In the genomic region with DNA sequence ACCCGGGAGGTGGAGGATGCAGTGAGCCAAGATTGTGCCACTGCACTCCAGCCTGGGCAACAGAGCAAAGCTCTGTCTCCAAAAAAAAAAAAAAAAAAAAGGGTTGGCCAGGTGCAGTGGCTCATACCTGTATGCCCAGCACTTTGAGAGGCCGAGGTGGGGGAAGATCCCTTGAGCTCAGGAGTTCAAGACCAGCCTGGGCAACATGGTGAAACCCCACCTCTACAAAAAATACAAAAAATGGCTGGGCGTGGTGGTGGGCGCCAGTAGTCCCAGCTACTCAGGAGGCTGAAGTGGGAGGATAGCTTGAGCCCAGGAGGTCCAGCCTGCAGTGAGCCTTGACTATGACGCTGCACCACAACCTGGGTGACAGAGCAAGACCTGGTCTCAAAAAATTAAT, we compare ENCODE assay signal across 12 cellular contexts. TPM values are rescaled to one million over a fixed set of nuclear protein-coding genes. Genes with fewer than 3 reads are reported as not detected.
A peak's percentile ranks its signal among the peaks of the same experiment; 100 is the strongest.
DNase-seq lines count a peak whose midpoint lies in the region; ATAC-seq and TF ChIP-seq lines count a peak whose summit lies in the region.
"Not testable (repeated sequence)": the region's sequence is repeated elsewhere in the genome, so short reads cannot be mapped to it uniquely, and the experiment has no call there.
"Had no signal": no experiment of that assay in that cellular context is flagged by ENCODE, and none has a peak within 500 bp of the region (broad histone marks: within the 10 kb centered on the region; RNA-seq: fewer than 3 reads in every experiment).

No MANE protein-coding gene starts in this region.

- not testable (repeated sequence) for ATAC-seq in right cardiac atrium

- peak overlapping the region; percentile 90 for H3K27ac Mint-ChIP-seq in Caco-2 (ENCODE audit: unreplicated experiment)
- H3K27ac Mint-ChIP-seq in MCF 10A (ENCODE audit: low read depth, unreplicated experiment): peak overlapping the region; percentile 96
- H3K27ac Mint-ChIP-seq in type B pancreatic cell: peak overlapping the region; percentile 96

- not testable (repeated sequence) for DNase-seq in Caco-2; RWPE1 (ENCODE audit: low spot score); MCF 10A (ENCODE audit: unreplicated experiment); type B pancreatic cell (ENCODE audit: extremely low spot score, unreplicated experiment)
- DNase-seq in erythroblast (lab: John Stamatoyannopoulos, UW): peak; percentile 24 to 39
- DNase-seq in right cardiac atrium: peak in 1 of 3 donors; percentile 44

- H3K4me3 ChIP-seq in Caco-2 (ENCODE audit: low read depth, low read length): not testable (repeated sequence)
- peak overlapping the region; percentile 94 for H3K4me3 ChIP-seq in right cardiac atrium (ENCODE audit: low read length)
- H3K4me3 ChIP-seq in muscle layer of duodenum (ENCODE audit: low read depth in 1 of 2, low read length in 2 of 2): peak overlapping the region; percentile 54 to 95
- peak overlapping the region in 2 of 3 donors; percentile 22 to 84 for H3K4me3 ChIP-seq in skeletal muscle tissue (ENCODE audit: low read length in 3 of 3)

- intact Hi-C loops in Caco-2 (cut with micrococcal nuclease; ENCODE audit: unreplicated experiment) (loop anchor here (2.0 kb wide), 1 partner anchor 20 kb away; no protein-coding TSS in a partner anchor), MCF 10A (cut with micrococcal nuclease) (loop anchor here (2.0 kb wide), 1 partner anchor 16 kb away; no protein-coding TSS in a partner anchor), right cardiac atrium (cut with DNase I) (loop anchor here in 1 of 4 donors (5.0 kb wide), 1 partner anchor 58 kb away; no protein-coding TSS in a partner anchor)

- TF ChIP-seq CTCF in Caco-2 (IDR thresholded peaks at IDR 0.05; ENCODE audit: insufficient read depth in 1 of 2, low read depth in 1 of 2, low read length in 1 of 2, severe bottlenecking in 1 of 2, unreplicated experiment in 1 of 2); RWPE1 (conservative IDR thresholded peaks at IDR 0.05; ENCODE audit: low read depth); MCF 10A (IDR thresholded peaks at IDR 0.05; ENCODE audit: unreplicated experiment); type B pancreatic cell (conservative IDR thresholded peaks at IDR 0.05): not testable (repeated sequence)

- H3K9me3 Mint-ChIP-seq in Caco-2 (ENCODE audit: unreplicated experiment); MCF 10A (ENCODE audit: unreplicated experiment); type B pancreatic cell: not testable (repeated sequence)

- H3K27me3 ChIP-seq in Caco-2 (replicated peaks; ENCODE audit: control insufficient read depth, insufficient read depth, low read length); right cardiac atrium (ENCODE audit: control insufficient read depth, insufficient read depth); muscle layer of duodenum (ENCODE audit: low read depth, low read length); skeletal muscle tissue (ENCODE audit: control insufficient read depth in 3 of 3, insufficient read depth in 3 of 3, low read length in 3 of 3): not testable (repeated sequence)

- H3K36me3 ChIP-seq in Caco-2 (ENCODE audit: control insufficient read depth, insufficient read depth, low read length); muscle layer of duodenum (ENCODE audit: control insufficient read depth in 1 of 2, insufficient read depth in 2 of 2, low read length in 2 of 2); skeletal muscle tissue (ENCODE audit: control insufficient read depth in 3 of 3, insufficient read depth in 3 of 3, low read length in 3 of 3): not testable (repeated sequence)

- H3K27ac ChIP-seq in RWPE1: peak overlapping the region; percentile 94
- H3K27ac ChIP-seq in right cardiac atrium (ENCODE audit: low read length); muscle layer of duodenum (ENCODE audit: low read length): not testable (repeated sequence)
- peak overlapping the region; percentile 70 for H3K27ac ChIP-seq in skeletal muscle tissue (ENCODE audit: low read depth, low read length)

- 63% methylated on average over 5 of the region's 5 CpGs for WGBS in right cardiac atrium

- CTCF ChIA-PET in Caco-2 (lab: Charles Lee): not testable (repeated sequence)
- CTCF ChIA-PET in RWPE1 (lab: Yijun Ruan, JAX) (interaction anchor here (0.6 to 1.9 kb wide), 5 partner anchors 11 to 846 kb away, joined by 3 to 10 read pairs (median 3); no protein-coding TSS in a partner anchor), MCF 10A (lab: Yijun Ruan, JAX) (interaction anchor here (0.6 to 1.8 kb wide), 5 partner anchors 31 to 584 kb away, joined by 3 to 8 read pairs (median 5); no protein-coding TSS in a partner anchor)

- BruUV-seq in Caco-2 (replicated peaks; lab: Mats Ljungman, UMichigan); MCF 10A (replicated peaks; lab: Mats Ljungman, UMichigan): not testable (repeated sequence)

- POLR2A ChIA-PET in Caco-2 (lab: Charles Lee): not testable (repeated sequence)
- POLR2A ChIA-PET in RWPE1 (lab: Yijun Ruan, JAX; ENCODE audit: low non-redundant PET) (interaction anchor here (0.5 to 0.6 kb wide), 2 partner anchors 27 to 709 kb away, joined by 3 read pairs; no protein-coding TSS in a partner anchor), MCF 10A (lab: Yijun Ruan, JAX) (interaction anchor here (0.6 to 9.5 kb wide), 11 partner anchors 17 to 788 kb away, joined by 3 to 102 read pairs (median 4); a partner anchor contains a TSS)

- not testable (repeated sequence) for H3K9me3 ChIP-seq in Caco-2; right cardiac atrium (ENCODE audit: control insufficient read depth, low read length); muscle layer of duodenum (ENCODE audit: control insufficient read depth in 1 of 2, low read length in 2 of 2); skeletal muscle tissue (ENCODE audit: control insufficient read depth in 3 of 3, low read length in 3 of 3)

- H3K9ac ChIP-seq in skeletal muscle tissue (ENCODE audit: low read depth in 1 of 3, low read length in 3 of 3): peak overlapping the region in 1 of 3 donors; percentile 40

- H3K4me3 Mint-ChIP-seq in Caco-2 (ENCODE audit: unreplicated experiment) (peak overlapping the region; percentile 88), MCF 10A (ENCODE audit: unreplicated experiment) (peak overlapping the region; percentile 92)
- not testable (repeated sequence) for H3K4me3 Mint-ChIP-seq in type B pancreatic cell

- H3K36me3 Mint-ChIP-seq in Caco-2 (ENCODE audit: insufficient read depth, unreplicated experiment) (peaks cover 31% of the 10 kb centered on the region), MCF 10A (ENCODE audit: insufficient read depth, unreplicated experiment) (peaks cover 21% of the 10 kb centered on the region)
- H3K36me3 Mint-ChIP-seq in type B pancreatic cell: not testable (repeated sequence)

- not testable (repeated sequence) for TF ChIP-seq POLR2A in erythroblast (IDR thresholded peaks at IDR 0.05; ENCODE audit: low read length)

- H3K4me1 ChIP-seq in Caco-2 (peaks cover 42% of the 10 kb centered on the region), right cardiac atrium (ENCODE audit: control insufficient read depth, insufficient read depth, low read length) (peaks cover 18% of the 10 kb centered on the region), muscle layer of duodenum (ENCODE audit: control insufficient read depth in 1 of 2, insufficient read depth in 2 of 2, low read length in 2 of 2) (peaks cover 21 to 48% of the 10 kb centered on the region in 2 donors), skeletal muscle tissue (ENCODE audit: control insufficient read depth in 3 of 3, insufficient read depth in 3 of 3, low read length in 3 of 3) (peaks cover 51 to 65% (median 60%) of the 10 kb centered on the region in 3 donors)

- not testable (repeated sequence) for H3K27me3 Mint-ChIP-seq in Caco-2 (ENCODE audit: insufficient read depth, unreplicated experiment); MCF 10A (ENCODE audit: insufficient read depth, unreplicated experiment); type B pancreatic cell

- H3K4me1 Mint-ChIP-seq in Caco-2 (ENCODE audit: low read depth, unreplicated experiment): peaks cover 12% of the 10 kb centered on the region
- H3K4me1 Mint-ChIP-seq in MCF 10A (ENCODE audit: insufficient read depth, unreplicated experiment): peaks cover 36% of the 10 kb centered on the region
- peaks cover 41% of the 10 kb centered on the region for H3K4me1 Mint-ChIP-seq in type B pancreatic cell (ENCODE audit: unreplicated experiment)

RNA-seq across cellular contexts. Expression of a gene that starts 2.8 kb away (rescaled TPM):
- total RNA-seq in Caco-2 (2022) (25.8 and 27.9 TPM in 2 replicates), MCF 10A (2022) (11.0 and 12.2 TPM in 2 replicates), right cardiac atrium (10 to 100 TPM; 28.1 to 47.1 (median 38.4) TPM), skeletal muscle tissue (18.8 TPM), type B pancreatic cell (ENCODE audit: low replicate concordance) (24.7 and 78.8 TPM in 2 replicates)
- 31.9 TPM for polyA plus RNA-seq in right cardiac atrium

RNA-seq across cellular contexts. Expression of a gene that starts 47.3 kb away (rescaled TPM):
- total RNA-seq in Caco-2 (2022) (not detected in 2 replicates), MCF 10A (2022) (not detected in 2 replicates), right cardiac atrium (not detected), skeletal muscle tissue (not detected), type B pancreatic cell (ENCODE audit: low replicate concordance) (not detected in 2 replicates)
- polyA plus RNA-seq in right cardiac atrium: not detected
- total RNA-seq: dermis blood vessel endothelial cell, H9, NCI-H460, sciatic nerve had no signal
